9 cellular contexts compared by ENCODE assay signal in the genomic region with DNA sequence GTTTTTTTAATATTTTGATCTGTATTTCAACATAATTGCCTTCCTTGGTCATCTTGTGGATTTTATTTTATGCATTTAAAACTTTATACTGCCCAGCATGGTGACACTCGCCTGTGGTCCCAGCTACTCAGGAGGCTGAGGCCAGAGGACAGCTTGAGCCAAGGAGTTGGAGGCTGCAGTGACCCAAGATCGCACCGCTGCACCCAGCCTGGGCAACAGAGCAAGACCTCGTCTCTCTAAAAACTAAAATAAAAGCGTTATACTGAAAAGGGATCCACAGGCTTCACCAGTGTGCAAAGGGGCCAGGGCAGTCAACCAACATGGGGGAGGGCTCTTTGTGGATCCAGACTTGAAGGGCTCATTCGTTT. TPM values are rescaled to one million over a fixed set of nuclear protein-coding genes. Genes with fewer than 3 reads are reported as not detected.
DNase-seq lines count a peak whose midpoint lies in the region; ATAC-seq lines count a peak whose summit lies in the region.
"Had no signal": no experiment of that assay in that cellular context is flagged by ENCODE, and none has a peak within 500 bp of the region (broad histone marks: within the 10 kb centered on the region; RNA-seq: fewer than 3 reads in every experiment).

No MANE protein-coding gene starts in this region.

- peaks cover 7% of the 10 kb centered on the region for H3K4me1 ChIP-seq in GM23248 (ENCODE audit: insufficient read depth)

- no peaks in the 10 kb centered on the region for H3K27me3 ChIP-seq in GM23248 (replicated peaks; ENCODE audit: insufficient read depth)

- no peaks in the 10 kb centered on the region for H3K9me2 ChIP-seq in GM23248 (ENCODE audit: insufficient read depth)

- no peak for ATAC-seq in HG02884 (IDR thresholded peaks at IDR 0.05; ENCODE audit: unreplicated experiment)
- ATAC-seq in GM21619 (IDR thresholded peaks at IDR 0.05; ENCODE audit: unreplicated experiment): no peak

- peaks cover 49% of the 10 kb centered on the region for H3K27me3 Mint-ChIP-seq in activated T-helper 2 cell treated with anti-CD3 and anti-CD28 coated beads, Interferon-gamma antibody, Interleukin-2, Interleukin-4, amounts not matched to agents 10 μg/mL and 5 μg/mL and 100 μg/mL, durations not matched to agents 14 hours and 24 hours and 36 hours (ENCODE audit: low read depth)

- peak overlapping the region; percentile 77 for H3K4me3 ChIP-seq in GM23248
- H3K4me3 ChIP-seq in iPS-18c (ENCODE audit: insufficient read depth, low read depth, low read length): peak overlapping the region; percentile 79; the same call in 1 of the 2 replicates
- peak overlapping the region; percentile 95 for H3K4me3 ChIP-seq in skeletal muscle cell (ENCODE audit: low read depth, low read length)

- H3K9me3 ChIP-seq in GM23248 (ENCODE audit: low read depth) (no peaks in the 10 kb centered on the region), iPS-18c (ENCODE audit: control insufficient read depth, insufficient read depth, low read length) (no peaks in the 10 kb centered on the region)

- H3K9ac ChIP-seq in GM23248: peak overlapping the region; percentile 75

- H3K4me1 Mint-ChIP-seq in activated T-helper 2 cell treated with anti-CD3 and anti-CD28 coated beads, Interferon-gamma antibody, Interleukin-2, Interleukin-4, amounts not matched to agents 10 μg/mL and 5 μg/mL and 100 μg/mL, durations not matched to agents 14 hours and 24 hours and 36 hours (ENCODE audit: low read depth): peaks cover 27% of the 10 kb centered on the region

- WGBS in GM23248 (ENCODE audit: low coverage in 1 of 2, low lambda C conversion rate in 2 of 2, missing lambda C conversion rate in 2 of 2), 2 experiments: 39 to 41% methylated on average over 6 of the region's 6 CpGs

- H3K36me3 ChIP-seq in GM23248 (ENCODE audit: low read depth): no peaks in the 10 kb centered on the region

- H4K20me1 ChIP-seq in GM23248 (ENCODE audit: insufficient read depth): no peaks in the 10 kb centered on the region

- H3K36me3 Mint-ChIP-seq in activated T-helper 2 cell treated with anti-CD3 and anti-CD28 coated beads, Interferon-gamma antibody, Interleukin-2, Interleukin-4, amounts not matched to agents 10 μg/mL and 5 μg/mL and 100 μg/mL, durations not matched to agents 14 hours and 24 hours and 36 hours (ENCODE audit: low read depth): no peaks in the 10 kb centered on the region

- intact Hi-C loops in activated T-helper 2 cell treated with anti-CD3 and anti-CD28 coated beads, Interferon-gamma antibody, Interleukin-2, Interleukin-4, amounts not matched to agents 10 μg/mL and 5 μg/mL and 100 μg/mL, durations not matched to agents 14 hours and 24 hours and 36 hours (cut with micrococcal nuclease): loop anchor here (10.0 kb wide), 1 partner anchor 59 kb away; no protein-coding TSS in a partner anchor

- H3K27ac Mint-ChIP-seq in activated T-helper 2 cell treated with anti-CD3 and anti-CD28 coated beads, Interferon-gamma antibody, Interleukin-2, Interleukin-4, amounts not matched to agents 10 μg/mL and 5 μg/mL and 100 μg/mL, durations not matched to agents 14 hours and 24 hours and 36 hours: no peak overlapping the region

- H3K27ac ChIP-seq in GM23248: peak overlapping the region; percentile 53

- H3K79me2 ChIP-seq in GM23248 (ENCODE audit: insufficient read depth): peaks cover 47% of the 10 kb centered on the region

- peak overlapping the region; percentile 90 for H2AFZ ChIP-seq in GM23248

- no peaks in the 10 kb centered on the region for H3K9me3 Mint-ChIP-seq in activated T-helper 2 cell treated with anti-CD3 and anti-CD28 coated beads, Interferon-gamma antibody, Interleukin-2, Interleukin-4, amounts not matched to agents 10 μg/mL and 5 μg/mL and 100 μg/mL, durations not matched to agents 14 hours and 24 hours and 36 hours

- DNase-seq in GM23248 (no peak), skeletal muscle cell (ENCODE audit: low read depth) (no peak), COR-L47 (lab: John Stamatoyannopoulos, UW) (no peak)
- DNase-seq in activated T-helper 2 cell treated with anti-CD3 and anti-CD28 coated beads, Interferon-gamma antibody, Interleukin-2, Interleukin-4, amounts not matched to agents 10 μg/mL and 5 μg/mL and 100 μg/mL, durations not matched to agents 14 hours and 24 hours and 36 hours (ENCODE audit: low spot score): no peak
- DNase-seq in activated CD4-positive, alpha-beta T cell treated with anti-CD3 and anti-CD28 coated beads, Interleukin-2, amount 50 U/mL, for 1 hour: no peak
- DNase-seq: NCI-H2029 treated with DMSO at 0.1 percent for 48 hours had no signal

- peak overlapping the region; percentile 82 for H3K4me2 ChIP-seq in GM23248 (ENCODE audit: unreplicated experiment)

- in situ Hi-C loops in GM23248 (cut with MboI): no loop called here

- H3K4me3 Mint-ChIP-seq in activated T-helper 2 cell treated with anti-CD3 and anti-CD28 coated beads, Interferon-gamma antibody, Interleukin-2, Interleukin-4, amounts not matched to agents 10 μg/mL and 5 μg/mL and 100 μg/mL, durations not matched to agents 14 hours and 24 hours and 36 hours (ENCODE audit: low read depth): peak overlapping the region; percentile 22

- H3F3A ChIP-seq in GM23248 (ENCODE audit: insufficient read depth): peaks cover 22% of the 10 kb centered on the region; the same call in 1 of the 2 replicates

RNA-seq across cellular contexts. Expression of a gene that starts 1.4 kb away (rescaled TPM):
- total RNA-seq in GM23248 (2014; rRNA removed; shearing (Covaris generic)): 73.6 and 77.7 TPM in 2 replicates
- polyA plus RNA-seq in GM23248 (2016; fragmentation: Nextera tagmentation; extraction: Ambion mirVana): 79.1 and 82.0 TPM in 2 replicates
- 0.39 and 0.55 TPM in 2 replicates for total RNA-seq in activated T-helper 2 cell treated with anti-CD3 and anti-CD28 coated beads, Interferon-gamma antibody, Interleukin-2, Interleukin-4, amounts not matched to agents 10 μg/mL and 5 μg/mL and 100 μg/mL, durations not matched to agents 14 hours and 24 hours and 36 hours

Comparison
In these comparisons a context has a peak if more than half of its experiments do, and no peak if none do; other contexts are left out.
1. RNA of a gene that starts 1.4 kb away (total RNA-seq): 73.6 to 77.7 TPM in GM23248; 0.39 to 0.55 TPM in activated T-helper 2 cell treated with anti-CD3 and anti-CD28 coated beads, Interferon-gamma antibody, Interleukin-2, Interleukin-4, amounts not matched to agents 10 μg/mL and 5 μg/mL and 100 μg/mL, durations not matched to agents 14 hours and 24 hours and 36 hours; every median in the first group is over 10 times any median in the second.
2. Peak in every context shown above with its lines, with median percentiles within 50 percentile points of each other: H3K4me3 ChIP-seq.